Comparison of ENCODE assay signal across 13 cellular contexts in genomic region chr1:39160703-39161102, GRCh38. TPM values are rescaled to one million over a fixed set of nuclear protein-coding genes. Genes with fewer than 3 reads are reported as not detected.
DNase-seq lines count a peak whose midpoint lies in the region; ATAC-seq and TF ChIP-seq lines count a peak whose summit lies in the region.
"Had no signal": no experiment of that assay in that cellular context is flagged by ENCODE, and none has a peak within 500 bp of the region (broad histone marks: within the 10 kb centered on the region; RNA-seq: fewer than 3 reads in every experiment).

No MANE protein-coding gene starts in this region.

- H3K4me2 ChIP-seq in mammary epithelial cell (ENCODE audit: insufficient read depth, low read depth, low read length): peak overlapping the region; percentile 5

- no peak overlapping the region for H3K9ac ChIP-seq in mammary epithelial cell (ENCODE audit: insufficient read depth, low read length)

- BruUV-seq in mammary epithelial cell (replicated peaks; lab: Mats Ljungman, UMichigan): no TSS peak

- CTCF ChIA-PET in mammary epithelial cell (lab: Charles Lee; ENCODE audit: low non-redundant PET): no interaction called here

- dilution Hi-C loops in mammary epithelial cell (cut with HindIII; ENCODE audit: low sequenced_read_pairs): no loop called here

- in situ Hi-C loops in mammary epithelial cell (cut with MboI; ENCODE audit: low sequenced_read_pairs in 2 of 2): no loop called here
- in situ Hi-C loops in HAP-1 (cut with MboI; ENCODE audit: low sequenced_read_pairs): no loop called here
- in situ Hi-C loops in ACHN (cut with HindIII; ENCODE audit: low pct_ligation_motif_present, low pct_unique_long_range_greater_than_20kb, low sequenced_read_pairs): no loop called here

- H3K4me1 ChIP-seq in cardiac muscle cell (ENCODE audit: low read depth) (peaks cover 42% of the 10 kb centered on the region), mammary epithelial cell (ENCODE audit: insufficient read depth, low read length) (peaks cover 54% of the 10 kb centered on the region), right lobe of liver (peaks cover 0 to 73% (median 22%) of the 10 kb centered on the region in 4 donors), HAP-1 (no peaks in the 10 kb centered on the region; the same call in 1 of the 2 replicates)

- H3K36me3 ChIP-seq in cardiac muscle cell (no peaks in the 10 kb centered on the region), mammary epithelial cell (ENCODE audit: insufficient read depth, low read length) (no peaks in the 10 kb centered on the region), right lobe of liver (no peaks in the 10 kb centered on the region), HAP-1 (replicated peaks) (no peaks in the 10 kb centered on the region)
- H3K36me3 ChIP-seq: spleen had no signal

- intact Hi-C loops in Right ventricle myocardium inferior (cut with DNase I) (no loop called here), mammary epithelial cell (cut with micrococcal nuclease) (no loop called here), right lobe of liver (cut with DNase I) (loop anchor here in 1 of 2 donors (10.0 kb wide), 1 partner anchor 46 kb away; no protein-coding TSS in a partner anchor)

- H2AFZ ChIP-seq in mammary epithelial cell (ENCODE audit: low read depth, low read length): no peak overlapping the region

- peak; percentile 17 for TF ChIP-seq CTCF in cardiac muscle cell (IDR thresholded peaks at IDR 0.05; ENCODE audit: low read depth, low read length)
- TF ChIP-seq CTCF in mammary epithelial cell (conservative IDR thresholded peaks at IDR 0.05 in 1 of 2, IDR thresholded peaks at IDR 0.05 in 1 of 2; ENCODE audit: extremely low read depth in 1 of 2, insufficient read depth in 1 of 2, low read depth in 1 of 2, low read length in 2 of 2): peak; percentile 9 to 16
- TF ChIP-seq CTCF in right lobe of liver (IDR thresholded peaks at IDR 0.05): peak in 1 of 4 donors; percentile 17

- no peaks in the 10 kb centered on the region for H4K20me1 ChIP-seq in mammary epithelial cell (ENCODE audit: insufficient read depth, low read length)

- peaks cover 96% of the 10 kb centered on the region for H3K79me2 ChIP-seq in mammary epithelial cell (ENCODE audit: insufficient read depth, low read length)

- H3K4me3 ChIP-seq in cardiac muscle cell (no peak overlapping the region), mammary epithelial cell (replicated peaks in 1 of 3; ENCODE audit: insufficient read depth in 1 of 3, low read depth in 2 of 3, low read length in 3 of 3) (no peak overlapping the region), right lobe of liver (no peak overlapping the region), HAP-1 (no peak overlapping the region)
- H3K4me3 ChIP-seq: spleen, testis had no signal

- H3K9me3 ChIP-seq in cardiac muscle cell (ENCODE audit: low read depth): no peaks in the 10 kb centered on the region
- no peaks in the 10 kb centered on the region for H3K9me3 ChIP-seq in mammary epithelial cell (replicated peaks; ENCODE audit: insufficient read depth, low read length)
- H3K9me3 ChIP-seq in right lobe of liver: no peaks in the 10 kb centered on the region
- no peaks in the 10 kb centered on the region for H3K9me3 ChIP-seq in HAP-1
- H3K9me3 ChIP-seq: spleen, testis had no signal

- no peak for TF ChIP-seq POLR2A in right lobe of liver (IDR thresholded peaks at IDR 0.05)

- no peak for ATAC-seq in Right ventricle myocardium inferior
- ATAC-seq in right lobe of liver: no peak

- DNase-seq in cardiac muscle cell (ENCODE audit: low read depth in 1 of 2, low spot score in 1 of 2) (no peak), Right ventricle myocardium inferior (ENCODE audit: missing footprints) (no peak), mammary epithelial cell (no peak), right lobe of liver (no peak), HAP-1 (ENCODE audit: low spot score in 2 of 2) (no peak), putamen (ENCODE audit: low spot score) (no peak), ACHN (no peak), NOMO-1 treated with dmso at 0.1 percent for 144 hours (lab: John Stamatoyannopoulos, UW; ENCODE audit: unreplicated experiment) (no peak)
- DNase-seq: activated T-cell treated with anti-CD3 and anti-CD28 coated beads, Interleukin-2, amount 50 U/mL, for 24 hours; NCI-H2171 treated with DMSO at 0.1 percent for 48 hours; spleen; testis had no signal

- no peaks in the 10 kb centered on the region for H3K27me3 ChIP-seq in cardiac muscle cell
- H3K27me3 ChIP-seq in mammary epithelial cell (ENCODE audit: insufficient read depth, low read length): no peaks in the 10 kb centered on the region
- H3K27me3 ChIP-seq in right lobe of liver: no peaks in the 10 kb centered on the region
- H3K27me3 ChIP-seq in HAP-1 (ENCODE audit: low read depth): peaks cover 5% of the 10 kb centered on the region; the same call in 1 of the 2 replicates
- H3K27me3 ChIP-seq: spleen, testis had no signal

- H3K27ac ChIP-seq in cardiac muscle cell (no peak overlapping the region), mammary epithelial cell (ENCODE audit: insufficient read depth, low read depth, low read length) (peak overlapping the region; percentile 98), right lobe of liver (peak overlapping the region in 2 of 3 donors; percentile 90 to 95)
- H3K27ac ChIP-seq: HL-60, spleen, testis had no signal

RNA-seq across cellular contexts. Expression of gene MACF1, which starts 43.8 kb away (rescaled TPM):
- 146 and 261 TPM in 2 replicates for total RNA-seq in cardiac muscle cell
- 80.4 and 144 TPM in 2 replicates for polyA plus RNA-seq in cardiac muscle cell
- total RNA-seq in Right ventricle myocardium inferior: 217 TPM
- 100 to 1,000 TPM; 304 to 440 TPM for total RNA-seq in mammary epithelial cell
- 46.4 TPM for polyA plus RNA-seq in mammary epithelial cell
- polyA minus RNA-seq in mammary epithelial cell: 258 TPM
- 100 to 1,000 TPM in 3 of 6 experiments, 10 to 100 TPM in 3; 78.4 to 141 (median 100) TPM for total RNA-seq in right lobe of liver
